Comparison of ENCODE assay signal across 10 cellular contexts in genomic region chr6:141451508-141452353, GRCh38.
DNase-seq lines count a peak whose midpoint lies in the region; ATAC-seq, FAIRE-seq and TF ChIP-seq lines count a peak whose summit lies in the region.
"Had no signal": no experiment of that assay in that cellular context is flagged by ENCODE, and none has a peak within 500 bp of the region (broad histone marks: within the 10 kb centered on the region; RNA-seq: fewer than 3 reads in every experiment).

No MANE protein-coding gene starts in this region.

- intact Hi-C loops in endothelial cell of umbilical vein (cut with micrococcal nuclease): loop anchor here (1.0 to 5.0 kb wide), 2 partner anchors 111 to 125 kb away; no protein-coding TSS in a partner anchor

- H3K14ac ChIP-seq in trophoblast cell (ENCODE audit: low read length): no peak overlapping the region

- H3K27ac ChIP-seq in endothelial cell of umbilical vein (ENCODE audit: insufficient read depth, low read depth, low read length) (peak overlapping the region; percentile 47), trophoblast cell (ENCODE audit: low read depth, low read length) (no peak overlapping the region)

- H2AFZ ChIP-seq in endothelial cell of umbilical vein (ENCODE audit: low read depth, low read length): no peak overlapping the region
- H2AFZ ChIP-seq in trophoblast cell (ENCODE audit: insufficient read depth, low read length, poor library complexity): no peak overlapping the region

- peak overlapping the region; percentile 4 for H3K4me2 ChIP-seq in endothelial cell of umbilical vein (ENCODE audit: insufficient read depth, low read length)
- H3K4me2 ChIP-seq in trophoblast cell (ENCODE audit: low read length): no peak overlapping the region

- no peaks in the 10 kb centered on the region for H3K27me3 ChIP-seq in endothelial cell of umbilical vein (ENCODE audit: control insufficient read depth in 2 of 2, insufficient read depth in 2 of 2, low read length in 2 of 2)
- no peaks in the 10 kb centered on the region for H3K27me3 ChIP-seq in trophoblast cell (ENCODE audit: insufficient read depth, low read length)

- WGBS in trophoblast cell (ENCODE audit: extremely low coverage, insufficient coverage, insufficient read length): no CpG with 5 or more reads among the region's 1 CpG

- H4K8ac ChIP-seq in trophoblast cell (ENCODE audit: low read depth, low read length): no peak overlapping the region

- FAIRE-seq in endothelial cell of umbilical vein (lab: Jason Lieb, UNC): peak; percentile 60

- H3K79me2 ChIP-seq in endothelial cell of umbilical vein (ENCODE audit: control insufficient read depth, insufficient read depth, low read length): no peaks in the 10 kb centered on the region
- no peaks in the 10 kb centered on the region for H3K79me2 ChIP-seq in trophoblast cell (ENCODE audit: control insufficient read depth, insufficient read depth, low read length, poor library complexity)

- H2AK5ac ChIP-seq in trophoblast cell (ENCODE audit: low read length): no peak overlapping the region

- dilution Hi-C loops in endothelial cell of umbilical vein (cut with MboI; ENCODE audit: extremely low pct_ligation_motif_present, low sequenced_read_pairs): no loop called here

- no peaks in the 10 kb centered on the region for H4K20me1 ChIP-seq in endothelial cell of umbilical vein (replicated peaks; ENCODE audit: control insufficient read depth, extremely low read depth, insufficient read depth, low read length)

- POLR2A ChIA-PET in endothelial cell of umbilical vein (lab: Charles Lee): no interaction called here

- H3K9ac ChIP-seq in endothelial cell of umbilical vein (replicated peaks; ENCODE audit: extremely low read depth, insufficient read depth, low read length): no peak overlapping the region
- no peak overlapping the region for H3K9ac ChIP-seq in trophoblast cell (ENCODE audit: low read length)

- H3K4me3 ChIP-seq in endothelial cell of umbilical vein (replicated peaks in 1 of 3; ENCODE audit: insufficient read depth in 1 of 3, low read depth in 1 of 3, low read length in 3 of 3): no peak overlapping the region
- no peak overlapping the region for H3K4me3 ChIP-seq in trophoblast cell (ENCODE audit: low read depth, low read length)

- H3K36me3 ChIP-seq in endothelial cell of umbilical vein (ENCODE audit: control insufficient read depth in 2 of 2, extremely low read depth in 1 of 2, insufficient read depth in 2 of 2, low read length in 2 of 2) (no peaks in the 10 kb centered on the region), trophoblast cell (ENCODE audit: control insufficient read depth in 1 of 2, insufficient read depth in 2 of 2, low read length in 2 of 2) (no peaks in the 10 kb centered on the region)

- BruUV-seq in endothelial cell of umbilical vein (replicated peaks; lab: Mats Ljungman, UMichigan): no TSS peak

- no peaks in the 10 kb centered on the region for H3K9me1 ChIP-seq in endothelial cell of umbilical vein (replicated peaks; ENCODE audit: control insufficient read depth, extremely low read depth, insufficient read depth, low read length)

- ATAC-seq in GM19395 (IDR thresholded peaks at IDR 0.05; ENCODE audit: unreplicated experiment) (no peak), HG03039 (IDR thresholded peaks at IDR 0.05; ENCODE audit: unreplicated experiment) (no peak)
- ATAC-seq: activated naive CD4-positive, alpha-beta T cell treated with anti-CD3 and anti-CD28 coated beads, Interleukin-2, amount 50 U/mL, for 72 hours; Right ventricle myocardium inferior had no signal

- H2BK5ac ChIP-seq in trophoblast cell (ENCODE audit: low read depth, low read length, poor library complexity): no peak overlapping the region

- TF ChIP-seq POLR2A in endothelial cell of umbilical vein (IDR thresholded peaks at IDR 0.05; ENCODE audit: low read depth, low read length): no peak

- H3K79me1 ChIP-seq in trophoblast cell (ENCODE audit: low read length): no peaks in the 10 kb centered on the region

- no peak overlapping the region for H3K4ac ChIP-seq in trophoblast cell (ENCODE audit: low read depth, low read length)

- CTCF ChIA-PET in endothelial cell of umbilical vein (lab: Charles Lee): interaction anchor here (0.9 to 1.1 kb wide), 2 partner anchors 27 to 102 kb away, joined by 3 read pairs; no protein-coding TSS in a partner anchor

- no peak overlapping the region for H4K12ac ChIP-seq in trophoblast cell (ENCODE audit: low read depth, low read length)

- peaks cover 20% of the 10 kb centered on the region for H3K4me1 ChIP-seq in endothelial cell of umbilical vein (ENCODE audit: control insufficient read depth, extremely low read depth, insufficient read depth, low read length)
- no peaks in the 10 kb centered on the region for H3K4me1 ChIP-seq in trophoblast cell (ENCODE audit: control insufficient read depth in 1 of 2, insufficient read depth in 2 of 2, low read length in 2 of 2)

- no peak overlapping the region for H2BK120ac ChIP-seq in trophoblast cell (ENCODE audit: insufficient read depth, low read length, poor library complexity)

- no peaks in the 10 kb centered on the region for H3K9me3 ChIP-seq in endothelial cell of umbilical vein (replicated peaks; ENCODE audit: control insufficient read depth, insufficient read depth, low read length)
- H3K9me3 ChIP-seq in trophoblast cell (ENCODE audit: insufficient read depth, low read depth, low read length): no peaks in the 10 kb centered on the region

- DNase-seq in GM04503 (ENCODE audit: low read depth): peak; percentile 79
- peak; percentile 39 for DNase-seq in NCI-H69 (lab: John Stamatoyannopoulos, UW)
- DNase-seq in endothelial cell of umbilical vein (ENCODE audit: low read depth, low spot score): peak; percentile 50
- peak; percentile 8 to 70 for DNase-seq in trophoblast cell
- DNase-seq in NCI-H187 treated with DMSO at 0.1 percent for 48 hours (lab: John Stamatoyannopoulos, UW): no peak
- DNase-seq: activated CD4-positive, alpha-beta T cell treated with anti-CD3 and anti-CD28 coated beads for 4 hours had no signal

- H3K23ac ChIP-seq in trophoblast cell (ENCODE audit: low read length): no peak overlapping the region

- no peak for TF ChIP-seq CTCF in endothelial cell of umbilical vein (IDR thresholded peaks at IDR 0.05; ENCODE audit: extremely low read depth in 1 of 2, insufficient read depth in 1 of 2, low read depth in 1 of 2, low read length in 2 of 2)

- H4K91ac ChIP-seq in trophoblast cell (ENCODE audit: low read depth, low read length): no peak overlapping the region

- no peak overlapping the region for H3K18ac ChIP-seq in trophoblast cell (ENCODE audit: low read length)

- no peak overlapping the region for H2BK12ac ChIP-seq in trophoblast cell (ENCODE audit: low read length)

TF ChIP-seq in endothelial cell of umbilical vein, 7 proteins besides CTCF, POLR2A, EP300 and RAD21:
- TF ChIP-seq POLR2AphosphoS5 (IDR thresholded peaks at IDR 0.05; ENCODE audit: insufficient read depth, low read depth, low read length): no peak
- TF ChIP-seq FOS (IDR thresholded peaks at IDR 0.05; ENCODE audit: borderline replicate concordance, insufficient read depth, low read length): peak; percentile 79
- TF ChIP-seq GATA2 (IDR thresholded peaks at IDR 0.05; ENCODE audit: insufficient read depth, insufficient read length, low read depth, low read length): peak; percentile 59
- peak; percentile 54 for TF ChIP-seq JUN (IDR thresholded peaks at IDR 0.05; ENCODE audit: borderline replicate concordance, insufficient read depth, insufficient read length, low read depth)
